ENCODE assay signal across 8 cellular contexts in the genomic region with DNA sequence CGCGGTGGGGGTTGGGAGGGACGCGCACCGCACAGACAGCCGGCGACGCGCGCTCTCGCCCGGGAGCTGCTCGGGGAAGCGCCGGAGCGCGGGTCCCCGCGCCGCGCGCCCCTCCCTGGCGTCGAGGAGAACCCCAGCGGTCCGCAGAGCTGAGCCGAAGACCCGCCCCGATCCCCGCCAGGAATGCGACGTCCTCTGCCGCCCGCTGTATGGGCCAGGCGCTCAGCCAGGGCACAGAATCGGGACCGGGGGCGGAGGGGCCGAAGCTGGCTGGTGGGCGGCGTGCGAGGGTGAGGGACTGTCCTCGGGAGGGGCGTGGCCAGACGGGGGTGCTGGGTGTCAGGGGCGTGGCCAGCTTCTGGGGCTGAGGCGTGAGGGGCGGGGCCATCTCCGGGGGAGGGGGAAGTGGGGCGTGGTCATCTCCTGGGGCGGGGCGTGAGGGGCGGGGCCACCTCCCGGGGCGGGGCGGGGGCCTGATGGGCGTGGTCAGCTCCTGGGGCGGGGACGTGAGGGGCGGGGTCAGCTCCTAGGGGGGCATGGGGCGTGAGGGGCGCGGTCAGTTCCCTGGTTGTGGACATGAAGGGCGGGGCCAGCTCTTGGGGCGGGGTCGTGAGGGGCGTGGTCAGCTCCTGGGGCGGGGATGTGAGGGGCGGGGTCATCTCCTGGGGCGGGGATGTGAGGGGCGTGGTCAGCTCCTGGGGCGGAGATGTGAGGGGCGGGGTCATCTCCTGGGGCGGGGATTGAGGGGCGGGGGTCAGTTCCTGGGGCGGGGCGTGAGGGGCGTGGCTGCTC. TPM values are rescaled to one million over a fixed set of nuclear protein-coding genes. Genes with fewer than 3 reads are reported as not detected.
DNase-seq lines count a peak whose midpoint lies in the region.

No MANE protein-coding gene starts in this region.

- peaks cover 39% of the 10 kb centered on the region for H3K4me1 ChIP-seq in effector memory CD4-positive, alpha-beta T cell (ENCODE audit: control insufficient read depth, insufficient read depth, low read length, poor library complexity, severe bottlenecking)

- no peaks in the 10 kb centered on the region for H3K27me3 ChIP-seq in effector memory CD4-positive, alpha-beta T cell (replicated peaks; ENCODE audit: control insufficient read depth, insufficient read depth, low read length, poor library complexity, severe bottlenecking)

- H3K27ac ChIP-seq in effector memory CD4-positive, alpha-beta T cell (ENCODE audit: insufficient read depth, low read length, poor library complexity, severe bottlenecking): no peak overlapping the region

- peak overlapping the region; percentile 52 for H3K4me3 ChIP-seq in effector memory CD4-positive, alpha-beta T cell (ENCODE audit: insufficient read depth, low read depth, low read length, poor library complexity, severe bottlenecking)

- DNase-seq in COLO829 (ENCODE audit: low spot score) (peak; percentile 97), NCI-H2029 treated with DMSO at 0.1 percent for 48 hours (lab: John Stamatoyannopoulos, UW) (peak; percentile 12), lung microvascular endothelial cell (ENCODE audit: low read depth in 2 of 2) (peak; percentile 69 to 83), SHP77 (lab: John Stamatoyannopoulos, UW) (no peak), NCI-H446 (lab: John Stamatoyannopoulos, UW) (no peak)
- peak; percentile 43 to 62 for DNase-seq in activated CD8-positive, alpha-beta memory T cell treated with anti-CD3 and anti-CD28 coated beads for 4 hours (ENCODE audit: low read depth in 2 of 2)
- DNase-seq in effector memory CD4-positive, alpha-beta T cell: peak; percentile 62 to 79 (median 76)
- peak; percentile 51 for DNase-seq in stimulated activated CD8-positive, alpha-beta memory T cell treated with anti-CD3 and anti-CD28 coated beads, Interleukin-12 subunit alpha, Interleukin-12 subunit beta, amount 100 ng/mL, for 1 hour (ENCODE audit: low read depth)

- H3K36me3 ChIP-seq in effector memory CD4-positive, alpha-beta T cell (ENCODE audit: control insufficient read depth, insufficient read depth, low read length): no peaks in the 10 kb centered on the region

- no peaks in the 10 kb centered on the region for H3K9me3 ChIP-seq in effector memory CD4-positive, alpha-beta T cell (ENCODE audit: control insufficient read depth, low read length)

RNA-seq across cellular contexts. Expression of gene PTGDS, which starts 1.0 kb away (rescaled TPM):
- total RNA-seq in lung microvascular endothelial cell: 0.22 and 0.79 TPM in 2 replicates

RNA-seq across cellular contexts. Expression of gene LCNL1, which starts 4.5 kb away (rescaled TPM):
- total RNA-seq in lung microvascular endothelial cell: not detected in 2 replicates

RNA-seq across cellular contexts. Expression of gene PAXX, which starts 14.0 kb away (rescaled TPM):
- 8.9 and 9.7 TPM in 2 replicates for total RNA-seq in lung microvascular endothelial cell

RNA-seq across cellular contexts. Expression of gene CLIC3, which starts 18.1 kb away (rescaled TPM):
- total RNA-seq in lung microvascular endothelial cell: 0.22 TPM in 1 of 2 replicates, not detected in the other

RNA-seq across cellular contexts. Expression of gene LCN12, which starts 26.2 kb away (rescaled TPM):
- not detected in 2 replicates for total RNA-seq in lung microvascular endothelial cell

Comparison
In these comparisons a context has a peak if more than half of its experiments do, and no peak if none do; other contexts are left out.
1. DNase-seq: peak in COLO829 (single experiment), NCI-H2029 treated with DMSO at 0.1 percent for 48 hours (single experiment), activated CD8-positive, alpha-beta memory T cell treated with anti-CD3 and anti-CD28 coated beads for 4 hours (2 of 2), effector memory CD4-positive, alpha-beta T cell (3 of 3), lung microvascular endothelial cell (2 of 2) and stimulated activated CD8-positive, alpha-beta memory T cell treated with anti-CD3 and anti-CD28 coated beads, Interleukin-12 subunit alpha, Interleukin-12 subunit beta, amount 100 ng/mL, for 1 hour (single experiment); none in SHP77 (0 of 2) and NCI-H446 (0 of 2).